In genomic region chr3:133804896-133805295, GRCh38 we compare ENCODE assay signal across 8 cellular contexts. TPM values are rescaled to one million over a fixed set of nuclear protein-coding genes. Genes with fewer than 3 reads are reported as not detected.
A peak's percentile ranks its signal among the peaks of the same experiment; 100 is the strongest.
DNase-seq lines count a peak whose midpoint lies in the region; ATAC-seq and TF ChIP-seq lines count a peak whose summit lies in the region.
"Had no signal": no experiment of that assay in that cellular context is flagged by ENCODE, and none has a peak within 500 bp of the region (broad histone marks: within the 10 kb centered on the region; RNA-seq: fewer than 3 reads in every experiment).

No MANE protein-coding gene starts in this region.

- peaks cover 19% of the 10 kb centered on the region for H3K79me2 ChIP-seq in GM23338 (replicated peaks; ENCODE audit: insufficient read depth)

- H3K27ac Mint-ChIP-seq in GM23338: no peak overlapping the region

- H3K4me2 ChIP-seq in GM23338: peak overlapping the region; percentile 80

- intact Hi-C loops in Panc1 (cut with micrococcal nuclease; ENCODE audit: unreplicated experiment) (loop anchor here (5.0 kb wide), 1 partner anchor 143 kb away; the partner anchor contains the start of gene TOPBP1), left colon (cut with DNase I, micrococcal nuclease) (no loop called here)

- no peak overlapping the region for H3K27ac ChIP-seq in GM23338 (ENCODE audit: low read depth)
- H3K27ac ChIP-seq in Panc1 (ENCODE audit: low read length): no peak overlapping the region
- peak overlapping the region; percentile 41 for H3K27ac ChIP-seq in epithelial cell of prostate

- H3K4me3 ChIP-seq in GM23338 (peak overlapping the region; percentile 86), Panc1 (ENCODE audit: low read depth in 2 of 2, low read length in 2 of 2) (peak overlapping the region; percentile 82 to 96; a peak in 3 of 4 replicates), retinal pigment epithelial cell (ENCODE audit: low read length) (peak overlapping the region; percentile 94)

- H3F3A ChIP-seq in GM23338 (replicated peaks; ENCODE audit: low read depth): no peaks in the 10 kb centered on the region

- H3K4me1 Mint-ChIP-seq in GM23338: peaks cover 11% of the 10 kb centered on the region

- peaks cover 3% of the 10 kb centered on the region for H3K27me3 Mint-ChIP-seq in GM23338 (ENCODE audit: insufficient read depth, low read depth, poor library complexity)

- in situ Hi-C loops in Panc1 (cut with HindIII; ENCODE audit: low pct_unique_long_range_greater_than_20kb, low sequenced_read_pairs): no loop called here

- ATAC-seq in GM23338 (no peak), Panc1 (no peak), left colon (no peak)

- no peaks in the 10 kb centered on the region; the same call in 1 of the 2 replicates for H3K9me2 ChIP-seq in GM23338 (ENCODE audit: insufficient read depth)

- TF ChIP-seq CTCF in GM23338 (conservative IDR thresholded peaks at IDR 0.05; ENCODE audit: low read depth in 2 of 2): no peak
- TF ChIP-seq CTCF in Panc1 (IDR thresholded peaks at IDR 0.05): no peak
- no peak for TF ChIP-seq CTCF in retinal pigment epithelial cell (conservative IDR thresholded peaks at IDR 0.05; ENCODE audit: low read depth, low read length)

- H3K36me3 Mint-ChIP-seq in GM23338 (ENCODE audit: low read depth): peaks cover 27% of the 10 kb centered on the region

- H3K9me3 ChIP-seq in Panc1 (ENCODE audit: control insufficient read depth, insufficient read depth, low read depth, low read length): no peaks in the 10 kb centered on the region

- peaks cover 12% of the 10 kb centered on the region for H3K36me3 ChIP-seq in GM23338 (ENCODE audit: insufficient read depth)
- peaks cover 10% of the 10 kb centered on the region for H3K36me3 ChIP-seq in Panc1 (ENCODE audit: control insufficient read depth, insufficient read depth, low read length)

- no peaks in the 10 kb centered on the region for H3K9me3 Mint-ChIP-seq in GM23338

- no TSS peak for BruUV-seq in Panc1 (replicated peaks; lab: Mats Ljungman, UMichigan)

- POLR2A ChIA-PET in Panc1 (lab: Charles Lee): no interaction called here

- DNase-seq in GM23338 (ENCODE audit: low spot score) (no peak), Panc1 (ENCODE audit: low read depth, low spot score) (no peak), epithelial cell of prostate (ENCODE audit: low read depth, low spot score) (no peak), retinal pigment epithelial cell (ENCODE audit: low read depth) (no peak), left colon (no peak), NK-92 (lab: John Stamatoyannopoulos, UW; ENCODE audit: unreplicated experiment) (no peak)
- DNase-seq in stimulated activated CD4-positive, alpha-beta T cell treated with anti-CD3 and anti-CD28 coated beads, Interleukin-12 subunit alpha, Interleukin-12 subunit beta, amount 100 ng/mL, for 4 hours: no peak

- no peaks in the 10 kb centered on the region; the same call in 1 of the 2 replicates for H4K20me1 ChIP-seq in GM23338 (replicated peaks; ENCODE audit: insufficient read depth)

- H3K4me1 ChIP-seq in GM23338 (ENCODE audit: insufficient read depth) (peaks cover 5% of the 10 kb centered on the region), Panc1 (ENCODE audit: control insufficient read depth, insufficient read depth, low read length) (peaks cover 16% of the 10 kb centered on the region; the same call in 1 of the 2 replicates)

- CTCF ChIA-PET in Panc1 (lab: Charles Lee): no interaction called here

- H3K4me3 Mint-ChIP-seq in GM23338: peak overlapping the region; percentile 93

- H2AFZ ChIP-seq in GM23338: peak overlapping the region; percentile 94

- H3K27me3 ChIP-seq in GM23338 (ENCODE audit: insufficient read depth) (no peaks in the 10 kb centered on the region), Panc1 (ENCODE audit: control insufficient read depth, insufficient read depth, low read length) (no peaks in the 10 kb centered on the region; the same call in 1 of the 2 replicates)

TF ChIP-seq in GM23338, 12 proteins besides CTCF, POLR2A, EP300 and RAD21 (continues in another document):
- TF ChIP-seq ETS1 (IDR thresholded peaks at IDR 0.05) (no peak), EZH2 (IDR thresholded peaks at IDR 0.05; ENCODE audit: low read depth, unreplicated experiment) (no peak), EZH2phosphoT487 (IDR thresholded peaks at IDR 0.05; ENCODE audit: unreplicated experiment) (no peak), ZNF331 (CRISPR knock-in tag; IDR thresholded peaks at IDR 0.05; ENCODE audit: low read depth) (no peak), STAT1 (IDR thresholded peaks at IDR 0.05; ENCODE audit: unreplicated experiment) (no peak), ZNF114 (CRISPR knock-in tag; IDR thresholded peaks at IDR 0.05) (no peak), CREB1 (CRISPR knock-in tag; IDR thresholded peaks at IDR 0.05; ENCODE audit: low read depth) (no peak), JUNB (IDR thresholded peaks at IDR 0.05; ENCODE audit: unreplicated experiment) (no peak), REST (IDR thresholded peaks at IDR 0.05; ENCODE audit: unreplicated experiment) (no peak), NANOG (IDR thresholded peaks at IDR 0.05; ENCODE audit: borderline replicate concordance) (no peak), POLR2AphosphoS5 (IDR thresholded peaks at IDR 0.05; ENCODE audit: low read depth) (no peak)

RNA-seq across cellular contexts. Expression of gene SRPRB, which starts 0.7 kb away (rescaled TPM):
- total RNA-seq in GM23338 (2014; rRNA removed; shearing (Covaris generic)): 25.3 and 25.6 TPM in 2 replicates
- 25.8 and 36.0 TPM in 2 replicates for polyA plus RNA-seq in GM23338 (2016; fragmentation: Nextera tagmentation; extraction: Ambion mirVana)
- total RNA-seq in Panc1 (2021; ENCODE audit: unreplicated experiment) (73.5 TPM), left colon (10 to 100 TPM; 35.6 to 39.3 TPM)
- polyA plus RNA-seq in Panc1 (2012; ENCODE audit: insufficient read length): 63.7 TPM

RNA-seq across cellular contexts. Expression of gene TF, which starts 58.7 kb away (rescaled TPM):
- 0.76 and 2.9 TPM in 2 replicates for total RNA-seq in GM23338 (2014; rRNA removed; shearing (Covaris generic))
- polyA plus RNA-seq in GM23338 (2016; fragmentation: Nextera tagmentation; extraction: Ambion mirVana): 0.03 and 0.16 TPM in 2 replicates
- total RNA-seq in Panc1 (2021; ENCODE audit: unreplicated experiment) (9.5 TPM), left colon (1 to 10 TPM in 1 of 2 donors, under 1 TPM in 1; 0.85 to 2.6 TPM)
- polyA plus RNA-seq in Panc1 (2012; ENCODE audit: insufficient read length): 7.0 TPM
- total RNA-seq: LHCN-M2 had no signal
